In the genomic region with DNA sequence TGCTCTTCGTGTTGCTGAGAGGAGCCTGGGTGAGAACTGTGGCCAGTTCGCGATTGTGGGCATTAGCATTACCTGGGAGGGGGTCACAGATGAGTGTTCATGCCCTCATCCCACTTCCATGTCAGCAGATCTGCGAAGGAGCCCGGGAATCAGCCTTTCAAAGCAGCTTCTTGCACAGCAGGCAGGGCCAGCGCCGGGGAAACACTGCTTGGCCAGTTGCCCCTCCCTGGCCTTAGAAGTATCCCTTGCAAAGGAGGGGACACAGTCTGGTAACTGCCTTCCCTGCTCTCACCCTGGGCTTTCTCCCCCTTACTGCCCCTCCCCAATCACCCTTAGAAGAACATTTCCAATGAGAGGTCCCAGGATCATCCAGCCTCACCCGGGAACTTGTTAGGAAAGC, we compare ENCODE assay signal across 35 cellular contexts. TPM values are rescaled to one million over a fixed set of nuclear protein-coding genes. Genes with fewer than 3 reads are reported as not detected.
"Had no signal": no experiment of that assay in that cellular context is flagged by ENCODE, and none has a peak within 500 bp of the region (broad histone marks: within the 10 kb centered on the region; RNA-seq: fewer than 3 reads in every experiment).

No MANE protein-coding gene starts in this region.

- H3K4me3 ChIP-seq: ascending aorta, cardiac muscle cell, PC-9 had no signal

- H3K4me1 ChIP-seq: ascending aorta had no signal

- H3K36me3 ChIP-seq: ascending aorta, cardiac muscle cell, WERI-Rb-1 had no signal

- ATAC-seq: activated CD8-positive, alpha-beta T cell treated with anti-CD3 and anti-CD28 coated beads for 36 hours; activated T-cell treated with anti-CD3 and anti-CD28 coated beads, Interleukin-2, amount 50 U/mL, for 72 hours; activated T-helper 17 cell treated with anti-CD3 and anti-CD28 coated beads, Interleukin-2, amount 50 U/mL, for 72 hours; Right ventricle myocardium inferior had no signal

- H3K27ac ChIP-seq: ascending aorta, cardiac muscle cell, KMS-11, PC-9, RWPE1, WERI-Rb-1 had no signal

- H3K27me3 ChIP-seq: ascending aorta had no signal

- DNase-seq: activated CD4-positive, alpha-beta T cell treated with anti-CD3 and anti-CD28 coated beads for 1 hour; activated CD4-positive, alpha-beta T cell treated with anti-CD3 and anti-CD28 coated beads for 48 hours; activated CD4-positive, CD25-positive, alpha-beta regulatory T cell; activated CD8-positive, alpha-beta T cell treated with anti-CD3 and anti-CD28 coated beads for 36 hours; activated effector memory CD4-positive, alpha-beta T cell treated with anti-CD3 and anti-CD28 coated beads, Interleukin-2, amount 50 U/mL, for 16 hours; activated naive CD4-positive, alpha-beta T cell; activated naive CD4-positive, alpha-beta T cell treated with anti-CD3 and anti-CD28 coated beads, Interleukin-2, amount 50 U/mL, for 16 hours; activated naive CD8-positive, alpha-beta T cell treated with anti-CD3 and anti-CD28 coated beads for 36 hours; activated T-cell treated with anti-CD3 and anti-CD28 coated beads, Interleukin-2, amount 50 U/mL, for 1 hour; activated T-cell treated with anti-CD3 and anti-CD28 coated beads, Interleukin-2, amount 50 U/mL, for 72 hours; amygdala; NCI-H1092 treated with DMSO at 0.1 percent for 48 hours; NCI-H1417; NCI-H187 treated with DMSO at 0.1 percent for 48 hours; NCI-H2081; NCI-H2171 treated with DMSO at 0.1 percent for 48 hours; NCI-H2227 treated with DMSO at 0.1 percent for 48 hours; NCI-H446; NCI-H510A treated with DMSO at 0.1 percent for 48 hours; NCI-H69; NCI-H82; PC-9; SIG-M5; SW 1271; WERI-Rb-1 had no signal

- H3K9me3 ChIP-seq: ascending aorta had no signal

- H3K9ac ChIP-seq: KMS-11 had no signal

RNA-seq across cellular contexts. Expression of a gene that starts 42.8 kb away (rescaled TPM):
- total RNA-seq: activated CD8-positive, alpha-beta memory T cell treated with anti-CD3 and anti-CD28 coated beads for 36 hours; activated CD8-positive, alpha-beta T cell treated with anti-CD3 and anti-CD28 coated beads for 36 hours; activated naive CD8-positive, alpha-beta T cell treated with anti-CD3 and anti-CD28 coated beads for 36 hours; activated T-cell treated with anti-CD3 and anti-CD28 coated beads, Interleukin-2, amount 50 U/mL, for 72 hours; activated T-helper 17 cell treated with anti-CD3 and anti-CD28 coated beads, Interleukin-2, amount 50 U/mL, for 72 hours; LHCN-M2; PC-9; T-helper 1 cell treated with Interleukin-12 subunit alpha and Interleukin-12 subunit beta and Interleukin-4 antibody, amounts not matched to agents 30 ng/mL and 1 ng/mL, for 36 hours; T-helper 2 cell treated with Interferon-gamma antibody and Interleukin-4, amounts not matched to agents 100 ng/mL and 5 ng/mL, for 36 hours had no signal
